ENCODE assay signal across 9 cellular contexts in the genomic region with DNA sequence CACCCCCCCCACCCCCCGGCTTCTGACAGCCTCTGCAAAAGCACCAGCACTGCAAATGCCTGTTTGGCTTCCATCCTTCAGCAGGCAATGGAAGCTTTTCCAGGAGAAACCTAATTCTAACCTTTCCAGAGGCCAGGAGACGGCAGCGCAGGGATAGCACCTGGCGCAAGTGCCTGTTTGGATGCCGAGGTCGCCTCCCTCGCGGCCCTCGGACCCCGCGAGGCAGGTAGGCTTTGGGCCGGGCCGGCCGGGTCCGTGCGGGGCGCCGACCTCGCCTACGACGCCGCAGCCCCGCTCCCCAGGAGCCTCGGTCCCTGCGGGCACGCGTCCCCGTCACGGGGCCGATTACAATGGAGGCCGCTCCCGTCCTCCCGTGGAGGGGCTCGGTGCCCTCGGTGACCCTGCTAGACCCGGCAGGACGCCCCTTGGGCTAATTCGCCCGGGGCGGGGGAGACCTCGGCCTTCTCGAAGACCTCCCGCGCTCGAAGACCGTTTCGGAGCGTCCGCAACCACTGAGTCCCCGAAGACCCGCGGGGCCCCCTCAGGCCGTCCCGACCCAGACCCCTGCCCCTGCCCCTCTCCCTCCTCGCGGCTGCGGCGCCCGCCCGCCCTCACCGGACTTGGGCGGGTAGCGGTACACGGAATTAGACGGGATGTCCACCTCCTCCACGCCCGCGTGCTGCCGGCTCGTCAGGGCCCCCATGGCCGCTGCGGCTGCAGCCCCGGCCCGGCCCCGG. TPM values are rescaled to one million over a fixed set of nuclear protein-coding genes. Genes with fewer than 3 reads are reported as not detected.
DNase-seq lines count a peak whose midpoint lies in the region; ATAC-seq, FAIRE-seq and TF ChIP-seq lines count a peak whose summit lies in the region.
"Had no signal": no experiment of that assay in that cellular context is flagged by ENCODE, and none has a peak within 500 bp of the region (broad histone marks: within the 10 kb centered on the region; RNA-seq: fewer than 3 reads in every experiment).

No MANE protein-coding gene starts in this region.

- H3K36me3 Mint-ChIP-seq in T-helper 2 cell treated with Interferon-gamma antibody and Interleukin-4, amounts not matched to agents 5 μg/mL and 100 μg/mL, for 36 hours (ENCODE audit: low read depth), result peaks cover 24% of the 10 kb centered on the region

- H3K4me3 ChIP-seq in gastroesophageal sphincter, result peak overlapping the region; percentile 23 to 64

- H3K27ac ChIP-seq in gastroesophageal sphincter, result peak overlapping the region in 3 of 4 donors; percentile 59 to 78 (median 69)

- peak; percentile 42 for DNase-seq in activated T-cell treated with anti-CD3 and anti-CD28 coated beads, Interleukin-2, amount 50 U/mL, for 1 hour
- DNase-seq in activated T-cell treated with anti-CD3 and anti-CD28 coated beads for 4 hours (no peak), retina (peak; percentile 78), NCI-H1436 (lab: John Stamatoyannopoulos, UW) (no peak), H4 (ENCODE audit: low spot score) (no peak), RCC 7860 (ENCODE audit: low spot score) (no peak)
- DNase-seq in T-helper 2 cell treated with Interferon-gamma antibody and Interleukin-4, amounts not matched to agents 5 μg/mL and 100 μg/mL, for 36 hours (ENCODE audit: low spot score), result no peak

- no CpG with 5 or more reads among the region's 75 CpGs for WGBS in gastroesophageal sphincter (ENCODE audit: low coverage in 1 of 2), 2 donors

- no peak for TF ChIP-seq POLR2A in gastroesophageal sphincter (IDR thresholded peaks at IDR 0.05)

- no peaks in the 10 kb centered on the region for H3K9me3 ChIP-seq in gastroesophageal sphincter

- no peak for ATAC-seq in gastroesophageal sphincter

- peak overlapping the region; percentile 86 for H3K4me3 Mint-ChIP-seq in T-helper 2 cell treated with Interferon-gamma antibody and Interleukin-4, amounts not matched to agents 5 μg/mL and 100 μg/mL, for 36 hours

- H3K9me3 Mint-ChIP-seq in T-helper 2 cell treated with Interferon-gamma antibody and Interleukin-4, amounts not matched to agents 5 μg/mL and 100 μg/mL, for 36 hours, result no peaks in the 10 kb centered on the region

- TF ChIP-seq CTCF in gastroesophageal sphincter (IDR thresholded peaks at IDR 0.05), result no peak

- TF ChIP-seq EP300 in gastroesophageal sphincter (IDR thresholded peaks at IDR 0.05), result no peak

- H3K4me1 ChIP-seq in gastroesophageal sphincter, result peaks cover 0 to 22% (median 11%) of the 10 kb centered on the region in 3 donors

- H3K4me1 Mint-ChIP-seq in T-helper 2 cell treated with Interferon-gamma antibody and Interleukin-4, amounts not matched to agents 5 μg/mL and 100 μg/mL, for 36 hours (ENCODE audit: low read depth), result peaks cover 52% of the 10 kb centered on the region

- peaks cover 5% of the 10 kb centered on the region for H3K27me3 Mint-ChIP-seq in T-helper 2 cell treated with Interferon-gamma antibody and Interleukin-4, amounts not matched to agents 5 μg/mL and 100 μg/mL, for 36 hours (ENCODE audit: low read depth)

- no peak for FAIRE-seq in RCC 7860 (lab: Jason Lieb, UNC)
- FAIRE-seq: G401.6 had no signal

- peaks cover 53% of the 10 kb centered on the region for H3K27me3 ChIP-seq in gastroesophageal sphincter

- H3K27ac Mint-ChIP-seq in T-helper 2 cell treated with Interferon-gamma antibody and Interleukin-4, amounts not matched to agents 5 μg/mL and 100 μg/mL, for 36 hours, result peak overlapping the region; percentile 73

- H3K36me3 ChIP-seq in gastroesophageal sphincter, result no peaks in the 10 kb centered on the region

RNA-seq across cellular contexts. Expression of a gene that starts 0.6 kb away (rescaled TPM):
- total RNA-seq in gastroesophageal sphincter, result 1 to 10 TPM; 2.5 to 8.1 (median 3.3) TPM
- 6.8 and 7.8 TPM in 2 replicates for total RNA-seq in H4 (2014; rRNA removed; shearing (Covaris generic))

RNA-seq across cellular contexts. Expression of a gene that starts 25.4 kb away (rescaled TPM):
- 1 to 10 TPM; 6.1 to 8.8 (median 8.4) TPM for total RNA-seq in gastroesophageal sphincter
- 3.9 and 7.7 TPM in 2 replicates for total RNA-seq in H4 (2014; rRNA removed; shearing (Covaris generic))

Comparison
In these comparisons a context has a peak if more than half of its experiments do, and no peak if none do; other contexts are left out.
1. DNase-seq: peak in activated T-cell treated with anti-CD3 and anti-CD28 coated beads, Interleukin-2, amount 50 U/mL, for 1 hour (single experiment) and retina (single experiment); none in activated T-cell treated with anti-CD3 and anti-CD28 coated beads for 4 hours (single experiment), T-helper 2 cell treated with Interferon-gamma antibody and Interleukin-4, amounts not matched to agents 5 μg/mL and 100 μg/mL, for 36 hours (single experiment), NCI-H1436 (single experiment), H4 (single experiment) and RCC 7860 (single experiment).